In genomic region chr13:35162420-35162819, GRCh38 we compare ENCODE assay signal across 19 cellular contexts.
DNase-seq lines count a peak whose midpoint lies in the region; ATAC-seq and TF ChIP-seq lines count a peak whose summit lies in the region.
"Had no signal": no experiment of that assay in that cellular context is flagged by ENCODE, and none has a peak within 500 bp of the region (broad histone marks: within the 10 kb centered on the region; RNA-seq: fewer than 3 reads in every experiment).

No MANE protein-coding gene starts in this region.

- H3K4me1 Mint-ChIP-seq in activated CD4-positive, alpha-beta T cell treated with anti-CD3 and anti-CD28 coated beads, Interleukin-2, amount 10 ng/mL, durations not matched to agents 7 days and 5 days, result peaks cover 17% of the 10 kb centered on the region

- no peaks in the 10 kb centered on the region for H4K20me1 ChIP-seq in SU-DHL-6 (ENCODE audit: low read depth, low read length)

- no peak for DNase-seq in activated CD4-positive, alpha-beta T cell treated with anti-CD3 and anti-CD28 coated beads, Interleukin-2, amount 10 ng/mL, durations not matched to agents 7 days and 5 days
- no peak for DNase-seq in activated CD4-positive, alpha-beta T cell treated with anti-CD3 and anti-CD28 coated beads for 1 hour
- DNase-seq in GM06990 (ENCODE audit: extremely low read depth, insufficient read length), result peak; percentile 21
- no peak for DNase-seq in hypothalamus (lab: John Stamatoyannopoulos, UW)
- no peak for DNase-seq in AG08395 (ENCODE audit: low spot score)
- DNase-seq: activated CD4-positive, alpha-beta T cell treated with anti-CD3 and anti-CD28 coated beads for 36 hours; activated gamma-delta T cell; gastrocnemius medialis; H7; immature natural killer cell; mesenchymal stem cell; NCI-H1417; NCI-H446; Peyer's patch had no signal

- H3K79me2 ChIP-seq in SU-DHL-6 (ENCODE audit: insufficient read depth, low read length), result no peaks in the 10 kb centered on the region

- CTCF ChIA-PET in activated CD4-positive, alpha-beta T cell treated with anti-CD3 and anti-CD28 coated beads, Interleukin-2, amount 10 ng/mL, durations not matched to agents 7 days and 5 days (lab: Charles Lee), result no interaction called here

- H3K9me3 ChIP-seq in SU-DHL-6 (ENCODE audit: insufficient read depth, low read length) (no peaks in the 10 kb centered on the region), mononuclear cell (ENCODE audit: low read depth, low read length) (no peaks in the 10 kb centered on the region)
- H3K9me3 ChIP-seq: gastrocnemius medialis, Peyer's patch had no signal

- no peak overlapping the region for H3K9ac ChIP-seq in SU-DHL-6 (ENCODE audit: low read length)

- no peak for ATAC-seq in GM19467 (IDR thresholded peaks at IDR 0.05; ENCODE audit: unreplicated experiment)
- ATAC-seq: activated CD4-positive, alpha-beta T cell treated with anti-CD3 and anti-CD28 coated beads for 36 hours; gastrocnemius medialis; sciatic nerve had no signal

- TF ChIP-seq CTCF in GM06990 (IDR thresholded peaks at IDR 0.05; ENCODE audit: insufficient read depth, low read length, poor library complexity, severe bottlenecking) (no peak), SU-DHL-6 (IDR thresholded peaks at IDR 0.05; ENCODE audit: insufficient read depth, low read length, poor library complexity, severe bottlenecking) (no peak)

- H3K36me3 ChIP-seq in GM06990 (ENCODE audit: control insufficient read depth, insufficient read depth, low read length) (no peaks in the 10 kb centered on the region), SU-DHL-6 (ENCODE audit: low read length) (no peaks in the 10 kb centered on the region)
- H3K36me3 ChIP-seq: cardiac muscle cell, gastrocnemius medialis had no signal

- peaks cover 5% of the 10 kb centered on the region for H3K4me1 ChIP-seq in mononuclear cell (ENCODE audit: insufficient read depth, low read length)
- H3K4me1 ChIP-seq: gastrocnemius medialis, Peyer's patch had no signal

- no peaks in the 10 kb centered on the region for H3K9me3 Mint-ChIP-seq in activated CD4-positive, alpha-beta T cell treated with anti-CD3 and anti-CD28 coated beads, Interleukin-2, amount 10 ng/mL, durations not matched to agents 7 days and 5 days

- POLR2A ChIA-PET in activated CD4-positive, alpha-beta T cell treated with anti-CD3 and anti-CD28 coated beads, Interleukin-2, amount 10 ng/mL, durations not matched to agents 7 days and 5 days (lab: Charles Lee), result no interaction called here

- no peaks in the 10 kb centered on the region for H3K27me3 ChIP-seq in GM06990 (replicated peaks; ENCODE audit: control insufficient read depth, insufficient read depth, low read length)
- H3K27me3 ChIP-seq in SU-DHL-6 (ENCODE audit: low read length), result no peaks in the 10 kb centered on the region
- H3K27me3 ChIP-seq in mononuclear cell (ENCODE audit: insufficient read depth, low read length), result no peaks in the 10 kb centered on the region
- H3K27me3 ChIP-seq: cardiac muscle cell, gastrocnemius medialis, Peyer's patch had no signal

- H3K4me3 Mint-ChIP-seq in activated CD4-positive, alpha-beta T cell treated with anti-CD3 and anti-CD28 coated beads, Interleukin-2, amount 10 ng/mL, durations not matched to agents 7 days and 5 days, result peak overlapping the region; percentile 47
- H3K4me3 Mint-ChIP-seq: activated CD4-positive, alpha-beta T cell treated with anti-CD3 and anti-CD28 coated beads for 36 hours had no signal

- peak overlapping the region; percentile 37 for H3K4me2 ChIP-seq in SU-DHL-6 (ENCODE audit: low read depth, low read length, poor library complexity, severe bottlenecking)

- no peaks in the 10 kb centered on the region for H3K9me2 ChIP-seq in SU-DHL-6 (replicated peaks; ENCODE audit: insufficient read depth, low read length)

- H3K27ac ChIP-seq in SU-DHL-6 (ENCODE audit: low read depth, low read length), result no peak overlapping the region
- H3K27ac ChIP-seq: cardiac muscle cell, gastrocnemius medialis, Peyer's patch had no signal

- no peaks in the 10 kb centered on the region for H3K36me3 Mint-ChIP-seq in activated CD4-positive, alpha-beta T cell treated with anti-CD3 and anti-CD28 coated beads, Interleukin-2, amount 10 ng/mL, durations not matched to agents 7 days and 5 days (ENCODE audit: low read depth)
- H3K36me3 Mint-ChIP-seq: immature natural killer cell had no signal

- no peaks in the 10 kb centered on the region; the same call in 1 of the 2 replicates for H3F3A ChIP-seq in SU-DHL-6 (ENCODE audit: insufficient read depth)

- H3K4me3 ChIP-seq in GM06990 (replicated peaks; ENCODE audit: low read depth, low read length) (no peak overlapping the region), SU-DHL-6 (ENCODE audit: insufficient read depth, low read length, poor library complexity, severe bottlenecking) (no peak overlapping the region), mononuclear cell (ENCODE audit: low read length) (peak overlapping the region; percentile 2)
- H3K4me3 ChIP-seq: cardiac muscle cell, gastrocnemius medialis, Peyer's patch had no signal

- H3K27me3 Mint-ChIP-seq in activated CD4-positive, alpha-beta T cell treated with anti-CD3 and anti-CD28 coated beads, Interleukin-2, amount 10 ng/mL, durations not matched to agents 7 days and 5 days, result no peaks in the 10 kb centered on the region
- H3K27me3 Mint-ChIP-seq: activated CD4-positive, alpha-beta T cell treated with anti-CD3 and anti-CD28 coated beads for 36 hours had no signal

- peak overlapping the region; percentile 84 for H3K27ac Mint-ChIP-seq in activated CD4-positive, alpha-beta T cell treated with anti-CD3 and anti-CD28 coated beads, Interleukin-2, amount 10 ng/mL, durations not matched to agents 7 days and 5 days
- H3K27ac Mint-ChIP-seq: activated CD4-positive, alpha-beta T cell treated with anti-CD3 and anti-CD28 coated beads for 36 hours; immature natural killer cell had no signal

- H2AFZ ChIP-seq in SU-DHL-6 (ENCODE audit: low read depth, low read length, severe bottlenecking), result peak overlapping the region; percentile 14
